In genomic region chr19:39436350-39436716, GRCh38 we compare ENCODE assay signal across 8 cellular contexts. TPM values are rescaled to one million over a fixed set of nuclear protein-coding genes. Genes with fewer than 3 reads are reported as not detected.
DNase-seq lines count a peak whose midpoint lies in the region; ATAC-seq and TF ChIP-seq lines count a peak whose summit lies in the region.

No MANE protein-coding gene starts in this region.

- peaks cover 29% of the 10 kb centered on the region for H3F3A ChIP-seq in smooth muscle cell (ENCODE audit: low read depth)

- H3K4me2 ChIP-seq in hepatocyte (peak overlapping the region; percentile 84), smooth muscle cell (peak overlapping the region; percentile 81)

- in situ Hi-C loops in HAP-1 (cut with MboI; ENCODE audit: low sequenced_read_pairs): no loop called here

- peaks cover 40% of the 10 kb centered on the region for H3K36me3 ChIP-seq in HAP-1 (replicated peaks)
- H3K36me3 ChIP-seq in hepatocyte (replicated peaks; ENCODE audit: insufficient read depth, low read depth): peaks cover 5% of the 10 kb centered on the region
- peaks cover 15% of the 10 kb centered on the region for H3K36me3 ChIP-seq in smooth muscle cell (ENCODE audit: low read depth)

- peak overlapping the region; percentile 100 for H3K4me3 ChIP-seq in HAP-1
- H3K4me3 ChIP-seq in hepatocyte: peak overlapping the region; percentile 26
- peak overlapping the region; percentile 98 for H3K4me3 ChIP-seq in smooth muscle cell

- CTCF ChIA-PET in activated CD4-positive, alpha-beta memory T cell treated with anti-CD3 and anti-CD28 coated beads for 36 hours (lab: Charles Lee): interaction anchor here (0.7 to 2.0 kb wide), 9 partner anchors 22 to 100 kb away, joined by 3 to 14 read pairs (median 7); partner anchors contain the start of genes EID2B, PLEKHG2, SAMD4B and ZFP36

- H3K79me2 ChIP-seq in hepatocyte (peaks cover 28% of the 10 kb centered on the region), smooth muscle cell (ENCODE audit: low read depth) (peaks cover 32% of the 10 kb centered on the region)

- peaks cover 38% of the 10 kb centered on the region for H3K36me3 Mint-ChIP-seq in activated CD4-positive, alpha-beta memory T cell treated with anti-CD3 and anti-CD28 coated beads for 36 hours

- H3K9me2 ChIP-seq in hepatocyte (replicated peaks; ENCODE audit: insufficient read depth): no peaks in the 10 kb centered on the region

- H3K9ac ChIP-seq in smooth muscle cell (ENCODE audit: low read depth): peak overlapping the region; percentile 65

- H3K27ac ChIP-seq in hepatocyte (peak overlapping the region; percentile 92), smooth muscle cell (ENCODE audit: low read depth) (peak overlapping the region; percentile 74)

- POLR2A ChIA-PET in activated CD4-positive, alpha-beta memory T cell treated with anti-CD3 and anti-CD28 coated beads for 36 hours (lab: Charles Lee): interaction anchor here (0.6 to 2.0 kb wide), 32 partner anchors 9 to 239 kb away, joined by 3 to 117 read pairs (median 7); partner anchors contain the start of genes DLL3, EID2B, GMFG and MED29

- peak overlapping the region; percentile 100 for H3K27ac Mint-ChIP-seq in activated CD4-positive, alpha-beta memory T cell treated with anti-CD3 and anti-CD28 coated beads for 36 hours

- no peaks in the 10 kb centered on the region for H3K27me3 Mint-ChIP-seq in activated CD4-positive, alpha-beta memory T cell treated with anti-CD3 and anti-CD28 coated beads for 36 hours

- DNase-seq in HAP-1 (ENCODE audit: low spot score in 2 of 2) (no peak), hepatocyte (ENCODE audit: low spot score) (no peak), smooth muscle cell (lab: John Stamatoyannopoulos, UW; ENCODE audit: unreplicated experiment) (no peak), NAMALWA (ENCODE audit: low spot score) (no peak), EL (no peak)
- no peak for DNase-seq in activated CD4-positive, alpha-beta memory T cell treated with anti-CD3 and anti-CD28 coated beads for 36 hours
- DNase-seq in central memory CD4-positive, alpha-beta T cell: no peak

- H3K27me3 ChIP-seq in HAP-1 (ENCODE audit: low read depth): no peaks in the 10 kb centered on the region
- no peaks in the 10 kb centered on the region for H3K27me3 ChIP-seq in hepatocyte
- no peaks in the 10 kb centered on the region for H3K27me3 ChIP-seq in smooth muscle cell (ENCODE audit: low read depth)

- peaks cover 50% of the 10 kb centered on the region for H3K4me1 Mint-ChIP-seq in activated CD4-positive, alpha-beta memory T cell treated with anti-CD3 and anti-CD28 coated beads for 36 hours (ENCODE audit: low read depth)

- ATAC-seq in GM18502 (IDR thresholded peaks at IDR 0.05; ENCODE audit: poor library complexity, unreplicated experiment): no peak

- H3K9me3 ChIP-seq in HAP-1: 0 out of 2 replicates have a peak, but pooled peaks cover 4% of the 10 kb centered on the region
- H3K9me3 ChIP-seq in hepatocyte (ENCODE audit: low read depth): no peaks in the 10 kb centered on the region
- H3K9me3 ChIP-seq in smooth muscle cell (replicated peaks; ENCODE audit: low read depth): no peaks in the 10 kb centered on the region

- no peaks in the 10 kb centered on the region for H3K9me3 Mint-ChIP-seq in activated CD4-positive, alpha-beta memory T cell treated with anti-CD3 and anti-CD28 coated beads for 36 hours

- H2AFZ ChIP-seq in hepatocyte: no peak overlapping the region
- H2AFZ ChIP-seq in smooth muscle cell (ENCODE audit: low read depth): no peak overlapping the region

- no peak for TF ChIP-seq CTCF in hepatocyte (IDR thresholded peaks at IDR 0.05; ENCODE audit: poor library complexity)
- TF ChIP-seq CTCF in smooth muscle cell (IDR thresholded peaks at IDR 0.05; ENCODE audit: borderline replicate concordance, insufficient read depth, poor library complexity, severe bottlenecking): no peak

- H4K20me1 ChIP-seq in hepatocyte (ENCODE audit: insufficient read depth, poor library complexity, severe bottlenecking): peaks cover 18% of the 10 kb centered on the region
- peaks cover 24% of the 10 kb centered on the region for H4K20me1 ChIP-seq in smooth muscle cell (ENCODE audit: low read depth)

- 0% methylated on average over 2 of the region's 2 CpGs for WGBS in hepatocyte (ENCODE audit: low lambda C conversion rate, missing lambda C conversion rate)
- 15% methylated on average over 2 of the region's 2 CpGs for WGBS in smooth muscle cell (ENCODE audit: low lambda C conversion rate)

- intact Hi-C loops in activated CD4-positive, alpha-beta memory T cell treated with anti-CD3 and anti-CD28 coated beads for 36 hours (cut with micrococcal nuclease): loop anchor here (1.0 kb wide), 2 partner anchors 9 to 24 kb away; partner anchors contain the start of genes PLEKHG2 and SUPT5H

- H3K4me1 ChIP-seq in HAP-1: peaks cover 12% of the 10 kb centered on the region
- peaks cover 18% of the 10 kb centered on the region for H3K4me1 ChIP-seq in hepatocyte (ENCODE audit: insufficient read depth)
- H3K4me1 ChIP-seq in smooth muscle cell (ENCODE audit: low read depth): peaks cover 20% of the 10 kb centered on the region

- peak overlapping the region; percentile 100 for H3K4me3 Mint-ChIP-seq in activated CD4-positive, alpha-beta memory T cell treated with anti-CD3 and anti-CD28 coated beads for 36 hours

RNA-seq across cellular contexts. Expression of gene RPS16, which starts 0.6 kb away (rescaled TPM):
- 1,000 to 10,000 TPM; 3,682 to 3,746 TPM for total RNA-seq in activated CD4-positive, alpha-beta memory T cell treated with anti-CD3 and anti-CD28 coated beads for 36 hours
- total RNA-seq in hepatocyte (63.8 and 115 TPM in 2 replicates), smooth muscle cell (82.2 and 97.1 TPM in 2 replicates)
- polyA plus RNA-seq in hepatocyte (409 and 411 TPM in 2 replicates), smooth muscle cell (539 and 567 TPM in 2 replicates)

RNA-seq across cellular contexts. Expression of gene SUPT5H, which starts 9.0 kb away (rescaled TPM):
- 100 to 1,000 TPM; 180 to 183 TPM for total RNA-seq in activated CD4-positive, alpha-beta memory T cell treated with anti-CD3 and anti-CD28 coated beads for 36 hours
- total RNA-seq in hepatocyte (63.7 and 71.6 TPM in 2 replicates), smooth muscle cell (41.0 and 44.9 TPM in 2 replicates)
- polyA plus RNA-seq in hepatocyte (184 and 213 TPM in 2 replicates), smooth muscle cell (134 and 139 TPM in 2 replicates)

RNA-seq across cellular contexts. Expression of gene PLEKHG2, which starts 23.9 kb away (rescaled TPM):
- total RNA-seq in activated CD4-positive, alpha-beta memory T cell treated with anti-CD3 and anti-CD28 coated beads for 36 hours: 10 to 100 TPM; 74.9 to 80.6 TPM
- total RNA-seq in hepatocyte (17.7 and 25.3 TPM in 2 replicates), smooth muscle cell (16.3 and 42.2 TPM in 2 replicates)
- polyA plus RNA-seq in hepatocyte (34.0 and 44.0 TPM in 2 replicates), smooth muscle cell (33.0 and 51.9 TPM in 2 replicates)

RNA-seq across cellular contexts. Expression of gene ZFP36, which starts 29.7 kb away (rescaled TPM):
- total RNA-seq in activated CD4-positive, alpha-beta memory T cell treated with anti-CD3 and anti-CD28 coated beads for 36 hours: 100 to 1,000 TPM; 104 to 118 TPM
- total RNA-seq in hepatocyte: 72.9 and 95.8 TPM in 2 replicates
- polyA plus RNA-seq in hepatocyte: 1,034 and 1,087 TPM in 2 replicates
- total RNA-seq in smooth muscle cell: 31.5 and 44.7 TPM in 2 replicates
- polyA plus RNA-seq in smooth muscle cell: 281 and 303 TPM in 2 replicates

RNA-seq across cellular contexts. Expression of gene TIMM50, which starts 44.3 kb away (rescaled TPM):
- total RNA-seq in activated CD4-positive, alpha-beta memory T cell treated with anti-CD3 and anti-CD28 coated beads for 36 hours: 10 to 100 TPM; 83.1 to 86.7 TPM
- 53.1 and 57.2 TPM in 2 replicates for total RNA-seq in hepatocyte
- polyA plus RNA-seq in hepatocyte: 56.4 and 61.7 TPM in 2 replicates
- total RNA-seq in smooth muscle cell: 58.4 and 66.1 TPM in 2 replicates
- polyA plus RNA-seq in smooth muscle cell: 107 and 108 TPM in 2 replicates

Comparison
In these comparisons a context has a peak if more than half of its experiments do, and no peak if none do; other contexts are left out.
1. H3K4me3 ChIP-seq: peak in every context shown above with its lines; median percentile 100 in HAP-1; 98 in smooth muscle cell; 26 in hepatocyte.
2. RNA of gene RPS16, which starts 0.6 kb away (total RNA-seq): 3,682 to 3,746 TPM in activated CD4-positive, alpha-beta memory T cell treated with anti-CD3 and anti-CD28 coated beads for 36 hours; 82.2 to 97.1 TPM in smooth muscle cell and 63.8 to 115 TPM in hepatocyte; every median in the first group is over 10 times any median in the second.